In the genomic region with DNA sequence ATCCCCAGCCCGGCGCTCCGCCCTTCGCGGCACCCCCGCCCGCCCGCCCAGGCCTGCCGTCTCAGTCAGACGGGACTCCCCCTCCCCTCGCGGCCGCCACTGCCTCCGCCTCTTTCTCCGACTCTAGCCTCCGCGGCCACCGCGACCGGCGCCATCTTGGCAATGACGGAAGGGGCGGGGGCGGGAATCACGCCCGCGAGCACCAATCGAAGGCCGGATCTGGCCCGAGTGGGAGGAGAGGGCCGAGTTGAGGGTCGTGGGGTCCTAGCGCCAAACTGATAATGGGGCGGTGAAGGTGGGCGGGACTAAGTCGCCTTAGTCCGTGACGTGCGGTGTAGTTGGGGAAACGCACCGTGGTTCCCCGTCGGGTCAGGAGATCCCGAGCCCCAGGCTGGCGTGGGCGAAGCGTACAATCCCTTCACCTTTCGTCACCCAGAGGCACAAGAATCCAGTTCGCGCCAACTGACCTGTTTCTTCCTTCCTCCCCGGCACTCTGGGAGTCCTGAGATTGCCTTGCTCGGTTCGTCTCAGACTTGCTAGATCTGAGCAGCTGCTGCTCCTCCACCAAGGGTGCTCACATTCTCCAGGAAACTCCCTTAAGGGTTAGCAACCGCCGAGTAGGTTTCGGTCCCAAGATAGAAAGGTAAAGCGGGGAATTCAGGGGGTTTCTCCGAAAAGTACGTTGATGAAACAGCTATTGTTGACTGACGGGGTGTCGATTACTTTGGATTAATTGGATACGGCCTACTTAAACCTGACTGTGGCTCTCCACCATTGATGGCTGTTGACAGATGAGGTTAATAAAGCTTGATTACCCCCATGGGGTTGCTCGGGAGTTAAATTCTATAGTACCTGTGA, we compare ENCODE assay signal across 8 cellular contexts. TPM values are rescaled to one million over a fixed set of nuclear protein-coding genes. Genes with fewer than 3 reads are reported as not detected.
A peak's percentile ranks its signal among the peaks of the same experiment; 100 is the strongest.
DNase-seq lines count a peak whose midpoint lies in the region; ATAC-seq and TF ChIP-seq lines count a peak whose summit lies in the region.

Gene DENND4A (minus strand): TSS at position 164 of the 858 bp plus-strand sequence. CDS start 35,843 bp downstream, outside the sequence.

- POLR2A ChIA-PET in SK-N-SH (lab: Yijun Ruan, JAX) = interaction anchor here (2.9 kb wide), 1 partner anchor 77 kb away, joined by 12 read pairs; the partner anchor contains the start of gene RAB11A

- H3K27ac ChIP-seq in SK-N-SH (ENCODE audit: low read depth in 2 of 2, low read length in 1 of 2) (peak within 1 kb of the TSS; percentile 73 to 83), temporal lobe (ENCODE audit: low read depth, low read length) (peak within 1 kb of the TSS; percentile 87)

- H3F3A ChIP-seq in SK-N-SH (replicated peaks; ENCODE audit: insufficient read depth) = peaks cover 3% of the 10 kb centered on the region

- peaks cover 0 to 6% of the 10 kb centered on the region in 2 experiments; a peak in 3 of 4 replicates for H3K4me1 ChIP-seq in SK-N-SH (ENCODE audit: control insufficient read depth in 1 of 2, insufficient read depth in 2 of 2, low read depth in 1 of 2, low read length in 1 of 2)

- no peak for TF ChIP-seq CTCF in SK-N-SH (IDR thresholded peaks at IDR 0.05)

- TF ChIP-seq EP300 in SK-N-SH (IDR thresholded peaks at IDR 0.05; ENCODE audit: borderline replicate concordance in 1 of 2, low read depth in 1 of 2, low read length in 1 of 2) = peak in 1 of 2 experiments; percentile 44; a peak in 1 of 4 replicates

- peak within 1 kb of the TSS; percentile 70 for H3K9ac ChIP-seq in SK-N-SH

- peak; percentile 94 for DNase-seq in GM04504 (ENCODE audit: low read depth)
- peak; percentile 95 for DNase-seq in NCI-H1048 (lab: John Stamatoyannopoulos, UW)
- peak; percentile 95 for DNase-seq in SK-N-SH
- peak; percentile 96 for DNase-seq in globus pallidus (ENCODE audit: low spot score)
- DNase-seq in occipital lobe (lab: John Stamatoyannopoulos, UW) = peak; percentile 97

- peak within 1 kb of the TSS; percentile 100 for H3K27ac Mint-ChIP-seq in activated naive CD4-positive, alpha-beta T cell treated with anti-CD3 and anti-CD28 coated beads, Interleukin-2, amount 50 U/mL, for 24 hours

- no peaks in the 10 kb centered on the region for H3K27me3 Mint-ChIP-seq in activated naive CD4-positive, alpha-beta T cell treated with anti-CD3 and anti-CD28 coated beads, Interleukin-2, amount 50 U/mL, for 24 hours

- H3K9me3 ChIP-seq in SK-N-SH = no peaks in the 10 kb centered on the region

- no peaks in the 10 kb centered on the region for H3K27me3 ChIP-seq in SK-N-SH (ENCODE audit: insufficient read depth)

- 11% methylated on average over 14 of the region's 63 CpGs for WGBS in SK-N-SH (ENCODE audit: low lambda C conversion rate)

- H2AFZ ChIP-seq in SK-N-SH (ENCODE audit: low read depth) = peak within 1 kb of the TSS; percentile 83

- ATAC-seq in HG02571 (IDR thresholded peaks at IDR 0.05; ENCODE audit: unreplicated experiment) = peak; percentile 83

- H3K4me3 ChIP-seq in SK-N-SH (ENCODE audit: low read depth in 2 of 2, low read length in 1 of 2) = peak within 1 kb of the TSS; percentile 76 to 79

- H4K20me1 ChIP-seq in SK-N-SH (ENCODE audit: insufficient read depth) = no peaks in the 10 kb centered on the region

- peaks cover 53% of the 10 kb centered on the region for H3K4me1 Mint-ChIP-seq in activated naive CD4-positive, alpha-beta T cell treated with anti-CD3 and anti-CD28 coated beads, Interleukin-2, amount 50 U/mL, for 24 hours

- no peak for TF ChIP-seq RAD21 in SK-N-SH (IDR thresholded peaks at IDR 0.05; ENCODE audit: low read length)

- no peaks in the 10 kb centered on the region for H3K36me3 Mint-ChIP-seq in activated naive CD4-positive, alpha-beta T cell treated with anti-CD3 and anti-CD28 coated beads, Interleukin-2, amount 50 U/mL, for 24 hours

- H3K79me2 ChIP-seq in SK-N-SH (ENCODE audit: insufficient read depth) = peaks cover 28% of the 10 kb centered on the region

- peak within 1 kb of the TSS; percentile 98 for H3K4me3 Mint-ChIP-seq in activated naive CD4-positive, alpha-beta T cell treated with anti-CD3 and anti-CD28 coated beads, Interleukin-2, amount 50 U/mL, for 24 hours

- no peaks in the 10 kb centered on the region for H3K36me3 ChIP-seq in SK-N-SH (replicated peaks in 1 of 2; ENCODE audit: control insufficient read depth in 1 of 2, insufficient read depth in 2 of 2, low read length in 1 of 2)

- H3K9me3 Mint-ChIP-seq in activated naive CD4-positive, alpha-beta T cell treated with anti-CD3 and anti-CD28 coated beads, Interleukin-2, amount 50 U/mL, for 24 hours = no peaks in the 10 kb centered on the region

- no peaks in the 10 kb centered on the region for H3K9me2 ChIP-seq in SK-N-SH

- H3K4me2 ChIP-seq in SK-N-SH = peak within 1 kb of the TSS; percentile 79

- CTCF ChIA-PET in SK-N-SH (lab: Yijun Ruan, JAX) = interaction anchor here (0.9 to 2.0 kb wide), 2 partner anchors 9 to 14 kb away, joined by 4 to 8 read pairs; no protein-coding TSS in a partner anchor

TF ChIP-seq in SK-N-SH, 30 proteins besides CTCF, POLR2A, EP300 and RAD21 (continues in another document):
- TF ChIP-seq SMC3 (IDR thresholded peaks at IDR 0.05; ENCODE audit: low read depth, low read length) = no peak
- TF ChIP-seq TCF12 (IDR thresholded peaks at IDR 0.05) = no peak
- TF ChIP-seq IRF3 (IDR thresholded peaks at IDR 0.05; ENCODE audit: low read depth, low read length) = no peak
- TF ChIP-seq POLR2AphosphoS5 (IDR thresholded peaks at IDR 0.05; ENCODE audit: low read depth, low read length) = 0 out of 2 replicates have a peak, but pooled peaks have one; percentile 42
- no peak; the same call in 1 of the 2 replicates for TF ChIP-seq SIN3A (IDR thresholded peaks at IDR 0.05; ENCODE audit: borderline replicate concordance, low read depth, low read length)
- peak; percentile 57 for TF ChIP-seq PBX3 (IDR thresholded peaks at IDR 0.05)
- TF ChIP-seq TEAD4 (IDR thresholded peaks at IDR 0.05; ENCODE audit: borderline replicate concordance, insufficient read depth) = no peak
- TF ChIP-seq EZH2phosphoT487 (IDR thresholded peaks at IDR 0.05; ENCODE audit: borderline replicate concordance, low read depth) = no peak
- TF ChIP-seq JUND (IDR thresholded peaks at IDR 0.05) = no peak
- peak; percentile 77 for TF ChIP-seq CHD2 (IDR thresholded peaks at IDR 0.05; ENCODE audit: low read length, partially characterized antibody)
- TF ChIP-seq ELF1 (IDR thresholded peaks at IDR 0.05) = no peak
- TF ChIP-seq YY1 (IDR thresholded peaks at IDR 0.05; ENCODE audit: low read depth) = peak; percentile 94
- TF ChIP-seq REST (IDR thresholded peaks at IDR 0.05; ENCODE audit: low read depth, low read length) = no peak
- no peak for TF ChIP-seq FOXJ3 (CRISPR knock-in tag; IDR thresholded peaks at IDR 0.05)
- peak; percentile 91 for TF ChIP-seq TAF1 (IDR thresholded peaks at IDR 0.05; ENCODE audit: borderline replicate concordance, low read depth, low read length)
- TF ChIP-seq GABPA (IDR thresholded peaks at IDR 0.05; ENCODE audit: low read depth) = no peak
- no peak for TF ChIP-seq NRF1 (IDR thresholded peaks at IDR 0.05; ENCODE audit: low read depth, low read length)
- TF ChIP-seq RFX5 (IDR thresholded peaks at IDR 0.05; ENCODE audit: low read length) = peak; percentile 96
- TF ChIP-seq NFIC (IDR thresholded peaks at IDR 0.05; ENCODE audit: borderline replicate concordance) = no peak

RNA-seq across cellular contexts. Expression of gene DENND4A, which starts in this region (rescaled TPM):
- polyA plus RNA-seq in SK-N-SH (2012; rRNA removed) = 2.5 and 3.2 TPM in 2 replicates
- polyA plus RNA-seq in SK-N-SH (2012; cell fraction: cytosol; rRNA removed) = 3.5 and 4.1 TPM in 2 replicates
- polyA plus RNA-seq in SK-N-SH (2012; cell fraction: nucleus; rRNA removed) = 2.8 and 6.6 TPM in 2 replicates
- 76.6 TPM for total RNA-seq in occipital lobe
- total RNA-seq in temporal lobe = 60.7 TPM

Comparison
In these comparisons a context has a peak if more than half of its experiments do, and no peak if none do; other contexts are left out.
1. Peak in every context shown above with its lines: DNase-seq, ATAC-seq, H3K4me3 ChIP-seq and H3K27ac ChIP-seq.